Comparison of ENCODE assay signal across 12 cellular contexts in the genomic region with DNA sequence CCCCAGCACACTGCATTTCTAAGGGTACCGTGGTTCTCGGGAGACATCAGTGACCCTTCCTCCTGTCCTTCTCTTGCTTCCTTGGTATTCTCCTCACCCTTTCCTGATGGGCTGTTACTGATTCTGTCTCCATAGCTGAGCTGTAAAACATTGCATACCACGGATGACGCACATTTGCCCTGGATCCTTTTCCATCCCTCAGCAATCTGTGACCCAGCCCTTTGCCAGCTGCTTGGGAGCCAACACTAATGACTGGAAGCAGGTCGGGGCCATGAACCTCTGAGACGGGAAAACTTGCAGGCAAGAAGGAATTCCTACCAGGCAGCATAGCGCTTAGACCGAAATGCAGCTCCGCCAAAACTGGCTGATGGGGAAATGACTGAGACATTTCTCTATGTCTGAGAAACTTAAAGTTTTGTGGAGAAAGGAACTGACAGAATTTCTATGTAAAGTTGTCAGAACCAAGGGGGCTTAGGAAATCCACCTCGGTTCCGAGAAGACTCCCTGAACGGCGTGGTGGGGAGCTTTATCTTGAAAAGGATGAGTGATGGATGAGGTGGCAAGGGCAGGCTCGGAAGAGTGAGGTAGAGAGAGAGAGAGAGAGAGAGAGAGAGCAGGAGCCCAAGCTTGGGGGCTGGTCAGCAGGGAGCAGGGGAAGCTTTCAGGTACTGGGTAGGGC. TPM values are rescaled to one million over a fixed set of nuclear protein-coding genes. Genes with fewer than 3 reads are reported as not detected.
DNase-seq lines count a peak whose midpoint lies in the region; ATAC-seq, FAIRE-seq and TF ChIP-seq lines count a peak whose summit lies in the region.
"Had no signal": no experiment of that assay in that cellular context is flagged by ENCODE, and none has a peak within 500 bp of the region (broad histone marks: within the 10 kb centered on the region; RNA-seq: fewer than 3 reads in every experiment).

No MANE protein-coding gene starts in this region.

- TF ChIP-seq POLR2A in esophagus muscularis mucosa (IDR thresholded peaks at IDR 0.05; ENCODE audit: low read depth), result no peak

- no peak overlapping the region for H3K4me3 Mint-ChIP-seq in activated T-helper 2 cell treated with anti-CD3 and anti-CD28 coated beads, Interferon-gamma antibody, Interleukin-2, Interleukin-4, amounts not matched to agents 10 μg/mL and 5 μg/mL and 100 μg/mL, durations not matched to agents 14 hours and 24 hours and 36 hours (ENCODE audit: low read depth)
- H3K4me3 Mint-ChIP-seq: naive B cell had no signal

- FAIRE-seq in kidney (lab: Jason Lieb, UNC), result no peak
- FAIRE-seq: A204.1 had no signal

- no peak overlapping the region for H3K27ac Mint-ChIP-seq in activated T-helper 2 cell treated with anti-CD3 and anti-CD28 coated beads, Interferon-gamma antibody, Interleukin-2, Interleukin-4, amounts not matched to agents 10 μg/mL and 5 μg/mL and 100 μg/mL, durations not matched to agents 14 hours and 24 hours and 36 hours
- H3K27ac Mint-ChIP-seq: naive B cell had no signal

- 68% methylated on average over 14 of the region's 14 CpGs for WGBS in esophagus muscularis mucosa

- H3K4me1 Mint-ChIP-seq in activated T-helper 2 cell treated with anti-CD3 and anti-CD28 coated beads, Interferon-gamma antibody, Interleukin-2, Interleukin-4, amounts not matched to agents 10 μg/mL and 5 μg/mL and 100 μg/mL, durations not matched to agents 14 hours and 24 hours and 36 hours (ENCODE audit: low read depth), result peaks cover 26% of the 10 kb centered on the region

- no peaks in the 10 kb centered on the region for H3K27me3 ChIP-seq in esophagus muscularis mucosa
- H3K27me3 ChIP-seq in skeletal muscle satellite cell (ENCODE audit: control insufficient read depth, insufficient read depth, low read length), result peaks cover 3% of the 10 kb centered on the region

- no peak for ATAC-seq in GM21576 (IDR thresholded peaks at IDR 0.05; ENCODE audit: unreplicated experiment)

- peaks cover 0 to 40% (median 34%) of the 10 kb centered on the region in 4 donors for H3K4me1 ChIP-seq in esophagus muscularis mucosa
- peaks cover 49% of the 10 kb centered on the region for H3K4me1 ChIP-seq in skeletal muscle satellite cell (ENCODE audit: control insufficient read depth, insufficient read depth, low read length)
- H3K4me1 ChIP-seq in kidney (ENCODE audit: control insufficient read depth in 1 of 2, insufficient read depth in 1 of 2, low read depth in 1 of 2, low read length in 2 of 2), result no peaks in the 10 kb centered on the region

- H3K9me3 ChIP-seq in esophagus muscularis mucosa (no peaks in the 10 kb centered on the region), skeletal muscle satellite cell (replicated peaks; ENCODE audit: low read length) (no peaks in the 10 kb centered on the region), kidney (ENCODE audit: control insufficient read depth in 1 of 2, low read length in 2 of 2) (no peaks in the 10 kb centered on the region)

- H3K36me3 ChIP-seq in esophagus muscularis mucosa (no peaks in the 10 kb centered on the region), skeletal muscle satellite cell (ENCODE audit: insufficient read depth, low read length) (no peaks in the 10 kb centered on the region), kidney (ENCODE audit: control insufficient read depth in 1 of 2, insufficient read depth in 2 of 2, low read length in 2 of 2) (no peaks in the 10 kb centered on the region)

- peaks cover 30% of the 10 kb centered on the region for H3K27me3 Mint-ChIP-seq in activated T-helper 2 cell treated with anti-CD3 and anti-CD28 coated beads, Interferon-gamma antibody, Interleukin-2, Interleukin-4, amounts not matched to agents 10 μg/mL and 5 μg/mL and 100 μg/mL, durations not matched to agents 14 hours and 24 hours and 36 hours (ENCODE audit: low read depth)

- H3K9me3 Mint-ChIP-seq in activated T-helper 2 cell treated with anti-CD3 and anti-CD28 coated beads, Interferon-gamma antibody, Interleukin-2, Interleukin-4, amounts not matched to agents 10 μg/mL and 5 μg/mL and 100 μg/mL, durations not matched to agents 14 hours and 24 hours and 36 hours, result no peaks in the 10 kb centered on the region

- DNase-seq in NCI-H1694 treated with DMSO at 0.1 percent for 48 hours (lab: John Stamatoyannopoulos, UW) (peak; percentile 9), NCI-H1694 (lab: John Stamatoyannopoulos, UW) (no peak), RWPE1 (ENCODE audit: low spot score) (peak; percentile 50), esophagus muscularis mucosa (ENCODE audit: extremely low spot score) (no peak), kidney (no peak)
- DNase-seq in activated T-helper 2 cell treated with anti-CD3 and anti-CD28 coated beads, Interferon-gamma antibody, Interleukin-2, Interleukin-4, amounts not matched to agents 10 μg/mL and 5 μg/mL and 100 μg/mL, durations not matched to agents 14 hours and 24 hours and 36 hours (ENCODE audit: low spot score), result no peak
- DNase-seq: activated B cell treated with CpG ODN at 0.5 μM for 24 hours, naive B cell, NCI-H1930 had no signal

- no peak overlapping the region for H3K4me3 ChIP-seq in esophagus muscularis mucosa
- peak overlapping the region; percentile 42 for H3K4me3 ChIP-seq in skeletal muscle satellite cell (ENCODE audit: low read length)
- H3K4me3 ChIP-seq in kidney (ENCODE audit: low read length in 2 of 2), result no peak overlapping the region

- no peak for TF ChIP-seq EP300 in esophagus muscularis mucosa (IDR thresholded peaks at IDR 0.05)

- intact Hi-C loops in esophagus muscularis mucosa (cut with DNase I) (no loop called here), kidney (cut with DNase I) (no loop called here)
- intact Hi-C loops in activated T-helper 2 cell treated with anti-CD3 and anti-CD28 coated beads, Interferon-gamma antibody, Interleukin-2, Interleukin-4, amounts not matched to agents 10 μg/mL and 5 μg/mL and 100 μg/mL, durations not matched to agents 14 hours and 24 hours and 36 hours (cut with micrococcal nuclease), result loop anchor here (2.0 to 5.0 kb wide), 3 partner anchors 44 to 267 kb away; a partner anchor contains a TSS

- H3K27ac ChIP-seq in RWPE1, result peak overlapping the region; percentile 86
- H3K27ac ChIP-seq in esophagus muscularis mucosa (replicated peaks in 1 of 4), result peak overlapping the region; percentile 18 to 77 (median 36)
- H3K27ac ChIP-seq in kidney (ENCODE audit: low read depth in 2 of 2, low read length in 2 of 2), result no peak overlapping the region

- H3K9ac ChIP-seq in skeletal muscle satellite cell (ENCODE audit: low read depth, low read length), result peak overlapping the region; percentile 69
- H3K9ac ChIP-seq in kidney (ENCODE audit: low read length in 2 of 2), result no peak overlapping the region

- TF ChIP-seq CTCF in RWPE1 (conservative IDR thresholded peaks at IDR 0.05; ENCODE audit: low read depth) (no peak), esophagus muscularis mucosa (IDR thresholded peaks at IDR 0.05) (no peak), kidney (IDR thresholded peaks at IDR 0.05; ENCODE audit: borderline replicate concordance, extremely low read depth, insufficient read depth) (no peak)

- CTCF ChIA-PET in RWPE1 (lab: Yijun Ruan, JAX), result interaction anchor here (1.2 to 1.5 kb wide), 3 partner anchors 43 to 69 kb away, joined by 3 to 6 read pairs (median 5); no protein-coding TSS in a partner anchor

- peak overlapping the region; percentile 77 for H3K4me2 ChIP-seq in skeletal muscle satellite cell (ENCODE audit: low read length)

- POLR2A ChIA-PET in RWPE1 (lab: Yijun Ruan, JAX; ENCODE audit: low non-redundant PET), result interaction anchor here (1.0 kb wide), 1 partner anchor 51 kb away, joined by 4 read pairs; a partner anchor contains a TSS

- no peaks in the 10 kb centered on the region for H3K36me3 Mint-ChIP-seq in activated T-helper 2 cell treated with anti-CD3 and anti-CD28 coated beads, Interferon-gamma antibody, Interleukin-2, Interleukin-4, amounts not matched to agents 10 μg/mL and 5 μg/mL and 100 μg/mL, durations not matched to agents 14 hours and 24 hours and 36 hours (ENCODE audit: low read depth)

RNA-seq across cellular contexts. Expression of a gene that starts 19.2 kb away (rescaled TPM):
- total RNA-seq in esophagus muscularis mucosa, result 10 to 100 TPM; 12.0 to 35.8 (median 20.9) TPM
- total RNA-seq in skeletal muscle satellite cell (2012; rRNA removed), result 6.3 and 7.6 TPM in 2 replicates
- total RNA-seq in kidney, result 34.2 TPM
- polyA plus RNA-seq in kidney (ENCODE audit: insufficient read depth, low read depth, low replicate concordance), result 46.1 TPM
- 0.41 and 0.60 TPM in 2 replicates for total RNA-seq in activated T-helper 2 cell treated with anti-CD3 and anti-CD28 coated beads, Interferon-gamma antibody, Interleukin-2, Interleukin-4, amounts not matched to agents 10 μg/mL and 5 μg/mL and 100 μg/mL, durations not matched to agents 14 hours and 24 hours and 36 hours
- total RNA-seq: activated B cell treated with CpG ODN at 0.5 μM for 24 hours had no signal

RNA-seq across cellular contexts. Expression of a gene that starts 50.5 kb away (rescaled TPM):
- total RNA-seq in esophagus muscularis mucosa, result 10 to 100 TPM; 21.4 to 28.6 (median 25.7) TPM
- total RNA-seq in skeletal muscle satellite cell (2012; rRNA removed), result 24.0 and 35.2 TPM in 2 replicates
- 24.9 TPM for total RNA-seq in kidney
- polyA plus RNA-seq in kidney (ENCODE audit: insufficient read depth, low read depth, low replicate concordance), result 36.8 TPM
- 26.4 and 30.9 TPM in 2 replicates for total RNA-seq in activated T-helper 2 cell treated with anti-CD3 and anti-CD28 coated beads, Interferon-gamma antibody, Interleukin-2, Interleukin-4, amounts not matched to agents 10 μg/mL and 5 μg/mL and 100 μg/mL, durations not matched to agents 14 hours and 24 hours and 36 hours

RNA-seq across cellular contexts. Expression of a gene that starts 50.9 kb away (rescaled TPM):
- total RNA-seq in esophagus muscularis mucosa (100 to 1,000 TPM in 3 of 4 donors, 10 to 100 TPM in 1; 90.1 to 181 (median 146) TPM), kidney (49.8 TPM)
- 64.1 and 111 TPM in 2 replicates for total RNA-seq in skeletal muscle satellite cell (2012; rRNA removed)
- polyA plus RNA-seq in kidney (ENCODE audit: insufficient read depth, low read depth, low replicate concordance), result 80.9 TPM
- total RNA-seq in activated T-helper 2 cell treated with anti-CD3 and anti-CD28 coated beads, Interferon-gamma antibody, Interleukin-2, Interleukin-4, amounts not matched to agents 10 μg/mL and 5 μg/mL and 100 μg/mL, durations not matched to agents 14 hours and 24 hours and 36 hours, result 7.2 and 7.4 TPM in 2 replicates

Comparison
In these comparisons a context has a peak if more than half of its experiments do, and no peak if none do; other contexts are left out.
1. DNase-seq: peak in NCI-H1694 treated with DMSO at 0.1 percent for 48 hours (single experiment) and RWPE1 (single experiment); none in NCI-H1694 (single experiment), esophagus muscularis mucosa (single experiment), kidney (single experiment) and activated T-helper 2 cell treated with anti-CD3 and anti-CD28 coated beads, Interferon-gamma antibody, Interleukin-2, Interleukin-4, amounts not matched to agents 10 μg/mL and 5 μg/mL and 100 μg/mL, durations not matched to agents 14 hours and 24 hours and 36 hours (single experiment).
2. H3K27ac ChIP-seq: peak in RWPE1 (single experiment) and esophagus muscularis mucosa (4 of 4); none in kidney (0 of 2).